8 cellular contexts compared by ENCODE assay signal in the genomic region with DNA sequence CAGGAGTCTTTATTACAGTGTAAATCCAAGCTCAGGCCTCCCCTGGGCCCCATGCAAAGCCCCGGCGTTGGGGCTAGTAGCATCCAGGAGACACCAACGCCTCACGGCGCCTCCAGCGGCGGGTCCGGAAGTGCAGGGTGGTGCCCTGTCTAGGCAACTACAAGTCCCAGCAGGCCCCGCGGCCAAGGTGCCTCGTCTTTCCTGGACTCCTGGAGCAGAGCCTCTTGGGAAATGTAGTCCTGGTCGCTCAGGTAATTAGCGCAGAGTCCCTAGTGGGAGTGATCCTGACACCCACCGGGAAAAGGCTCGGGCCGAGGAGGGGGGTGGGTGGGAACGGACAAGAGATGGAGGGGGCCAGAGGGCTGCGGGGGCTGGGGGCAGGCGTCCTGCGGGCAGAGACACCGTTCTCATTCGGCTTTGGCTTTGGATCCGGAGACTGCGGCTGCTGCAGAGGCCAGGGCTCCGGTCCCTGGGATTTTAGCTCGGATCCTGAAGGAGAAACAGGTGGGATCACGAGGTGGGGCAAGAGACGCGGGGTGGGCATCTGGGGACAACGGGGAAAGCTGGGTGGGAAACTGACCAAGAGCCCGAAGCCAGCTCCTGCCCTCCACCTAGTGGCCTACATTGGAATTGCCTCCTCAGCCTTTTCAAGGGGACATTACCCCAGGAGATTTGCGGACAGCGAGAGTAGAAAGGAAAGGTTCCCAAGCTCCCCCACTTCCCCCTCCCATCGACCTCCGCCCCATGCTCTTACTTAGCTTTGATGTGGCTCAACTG. TPM values are rescaled to one million over a fixed set of nuclear protein-coding genes. Genes with fewer than 3 reads are reported as not detected.
DNase-seq lines count a peak whose midpoint lies in the region; ATAC-seq and TF ChIP-seq lines count a peak whose summit lies in the region.

No MANE protein-coding gene starts in this region.

- ATAC-seq in GM21825 (IDR thresholded peaks at IDR 0.05; ENCODE audit: unreplicated experiment) (peak; percentile 90), natural killer cell (peak; percentile 98 to 100 (median 98))

- H3K36me3 Mint-ChIP-seq in activated T-helper 1 cell treated with anti-CD3 and anti-CD28 coated beads, Interleukin-12 subunit alpha, Interleukin-12 subunit beta, Interleukin-2, Interleukin-4 antibody, amounts not matched to agents 30 ng/mL and 10 ng/mL and 1 ng/mL, durations not matched to agents 14 hours and 24 hours and 36 hours (ENCODE audit: low read depth): no peaks in the 10 kb centered on the region
- no peaks in the 10 kb centered on the region for H3K36me3 Mint-ChIP-seq in natural killer cell

- peak overlapping the region; percentile 81 for H2AFZ ChIP-seq in fibroblast of lung (ENCODE audit: low read length)

- peaks cover 6% of the 10 kb centered on the region for H3K27me3 Mint-ChIP-seq in activated T-helper 1 cell treated with anti-CD3 and anti-CD28 coated beads, Interleukin-12 subunit alpha, Interleukin-12 subunit beta, Interleukin-2, Interleukin-4 antibody, amounts not matched to agents 30 ng/mL and 10 ng/mL and 1 ng/mL, durations not matched to agents 14 hours and 24 hours and 36 hours (ENCODE audit: insufficient read depth)
- H3K27me3 Mint-ChIP-seq in natural killer cell (ENCODE audit: low read depth in 2 of 2): no peaks in the 10 kb centered on the region

- H3K27ac ChIP-seq in Peyer's patch (peak overlapping the region; percentile 56 to 78 (median 76)), fibroblast of lung (ENCODE audit: insufficient read depth, low read length) (peak overlapping the region; percentile 32)

- H3K9me3 Mint-ChIP-seq in activated T-helper 1 cell treated with anti-CD3 and anti-CD28 coated beads, Interleukin-12 subunit alpha, Interleukin-12 subunit beta, Interleukin-2, Interleukin-4 antibody, amounts not matched to agents 30 ng/mL and 10 ng/mL and 1 ng/mL, durations not matched to agents 14 hours and 24 hours and 36 hours: no peaks in the 10 kb centered on the region
- H3K9me3 Mint-ChIP-seq in natural killer cell: no peaks in the 10 kb centered on the region

- peak overlapping the region; percentile 86 for H3K4me2 ChIP-seq in fibroblast of lung (ENCODE audit: extremely low read depth, insufficient read depth, low read length)

- peaks cover 6% of the 10 kb centered on the region for H3K4me1 Mint-ChIP-seq in activated T-helper 1 cell treated with anti-CD3 and anti-CD28 coated beads, Interleukin-12 subunit alpha, Interleukin-12 subunit beta, Interleukin-2, Interleukin-4 antibody, amounts not matched to agents 30 ng/mL and 10 ng/mL and 1 ng/mL, durations not matched to agents 14 hours and 24 hours and 36 hours (ENCODE audit: low read depth)
- H3K4me1 Mint-ChIP-seq in natural killer cell: peaks cover 0 to 10% of the 10 kb centered on the region in 2 donors

- no peaks in the 10 kb centered on the region for H4K20me1 ChIP-seq in fibroblast of lung (ENCODE audit: control insufficient read depth, extremely low read depth, insufficient read depth, low read length)

- peak; percentile 97 for DNase-seq in Daoy (ENCODE audit: low read depth)
- peak; percentile 95 to 96 for DNase-seq in Kasumi-1 (lab: John Stamatoyannopoulos, UW)
- peak; percentile 98 to 100 (median 99) for DNase-seq in Peyer's patch
- DNase-seq in activated T-helper 1 cell treated with anti-CD3 and anti-CD28 coated beads, Interleukin-12 subunit alpha, Interleukin-12 subunit beta, Interleukin-2, Interleukin-4 antibody, amounts not matched to agents 30 ng/mL and 10 ng/mL and 1 ng/mL, durations not matched to agents 14 hours and 24 hours and 36 hours (ENCODE audit: low spot score): peak; percentile 96
- peak; percentile 87 to 92 for DNase-seq in fibroblast of lung (ENCODE audit: low read depth in 2 of 2)
- DNase-seq in natural killer cell: peak; percentile 97
- peak; percentile 90 to 96 (median 94) for DNase-seq in stimulated activated naive CD4-positive, alpha-beta T cell (lab: John Stamatoyannopoulos, UW)

- H3K9me3 ChIP-seq in Peyer's patch (no peaks in the 10 kb centered on the region), fibroblast of lung (ENCODE audit: control insufficient read depth, insufficient read depth, low read depth, low read length) (no peaks in the 10 kb centered on the region)

- intact Hi-C loops in activated T-helper 1 cell treated with anti-CD3 and anti-CD28 coated beads, Interleukin-12 subunit alpha, Interleukin-12 subunit beta, Interleukin-2, Interleukin-4 antibody, amounts not matched to agents 30 ng/mL and 10 ng/mL and 1 ng/mL, durations not matched to agents 14 hours and 24 hours and 36 hours (cut with micrococcal nuclease): loop anchor here (1.0 to 5.0 kb wide), 5 partner anchors 8 to 233 kb away; a partner anchor contains a TSS
- intact Hi-C loops in natural killer cell (cut with micrococcal nuclease): no loop called here

- peak overlapping the region; percentile 58 to 88 (median 72) for H3K4me3 ChIP-seq in Peyer's patch
- H3K4me3 ChIP-seq in fibroblast of lung (replicated peaks in 1 of 4; ENCODE audit: control extremely low read depth in 1 of 4, insufficient read depth in 1 of 4, low read depth in 3 of 4, low read length in 4 of 4): peak overlapping the region; percentile 59 to 76 (median 65)

- no peaks in the 10 kb centered on the region for H3K27me3 ChIP-seq in Peyer's patch
- H3K27me3 ChIP-seq in fibroblast of lung (ENCODE audit: control insufficient read depth, insufficient read depth, low read length): no peaks in the 10 kb centered on the region

- TF ChIP-seq CTCF in Peyer's patch (IDR thresholded peaks at IDR 0.05) (peak; percentile 67 to 97 (median 92)), fibroblast of lung (conservative IDR thresholded peaks at IDR 0.05 in 1 of 2, IDR thresholded peaks at IDR 0.05 in 1 of 2; ENCODE audit: low read depth in 1 of 2, low read length in 2 of 2) (peak; percentile 94 to 98), natural killer cell (IDR thresholded peaks at IDR 0.05) (peak; percentile 85)

- H3K4me1 ChIP-seq in Peyer's patch (peaks cover 0 to 4% (median 0%) of the 10 kb centered on the region in 4 donors), fibroblast of lung (ENCODE audit: control insufficient read depth, extremely low read depth, insufficient read depth, low read length) (no peaks in the 10 kb centered on the region)

- no peaks in the 10 kb centered on the region for H3K36me3 ChIP-seq in Peyer's patch
- H3K36me3 ChIP-seq in fibroblast of lung (ENCODE audit: control insufficient read depth, insufficient read depth, low read length): no peaks in the 10 kb centered on the region

- H3K9ac ChIP-seq in fibroblast of lung (ENCODE audit: insufficient read depth, low read length): peak overlapping the region; percentile 57

- peak overlapping the region; percentile 79 for H3K27ac Mint-ChIP-seq in activated T-helper 1 cell treated with anti-CD3 and anti-CD28 coated beads, Interleukin-12 subunit alpha, Interleukin-12 subunit beta, Interleukin-2, Interleukin-4 antibody, amounts not matched to agents 30 ng/mL and 10 ng/mL and 1 ng/mL, durations not matched to agents 14 hours and 24 hours and 36 hours
- H3K27ac Mint-ChIP-seq in natural killer cell: peak overlapping the region; percentile 69 to 80

- H3K79me2 ChIP-seq in fibroblast of lung (ENCODE audit: control insufficient read depth, insufficient read depth, low read length): no peaks in the 10 kb centered on the region

- no peak for TF ChIP-seq POLR2A in Peyer's patch (IDR thresholded peaks at IDR 0.05)

- peak overlapping the region; percentile 87 for H3K4me3 Mint-ChIP-seq in activated T-helper 1 cell treated with anti-CD3 and anti-CD28 coated beads, Interleukin-12 subunit alpha, Interleukin-12 subunit beta, Interleukin-2, Interleukin-4 antibody, amounts not matched to agents 30 ng/mL and 10 ng/mL and 1 ng/mL, durations not matched to agents 14 hours and 24 hours and 36 hours
- H3K4me3 Mint-ChIP-seq in natural killer cell: peak overlapping the region; percentile 95

RNA-seq across cellular contexts. Expression of a gene that starts 11.4 kb away (rescaled TPM):
- 0.98 and 3.5 TPM in 2 replicates for total RNA-seq in Daoy (2014; rRNA removed; shearing (Covaris generic))
- 10 to 100 TPM in 1 of 4 donors, 1 to 10 TPM in 2, under 1 TPM in 1; 0.53 to 42.1 (median 4.3) TPM for total RNA-seq in Peyer's patch
- total RNA-seq in activated T-helper 1 cell treated with anti-CD3 and anti-CD28 coated beads, Interleukin-12 subunit alpha, Interleukin-12 subunit beta, Interleukin-2, Interleukin-4 antibody, amounts not matched to agents 30 ng/mL and 10 ng/mL and 1 ng/mL, durations not matched to agents 14 hours and 24 hours and 36 hours: 3.0 and 4.1 TPM in 2 replicates
- 5.1 and 7.9 TPM in 2 replicates for total RNA-seq in fibroblast of lung
- polyA plus RNA-seq in fibroblast of lung: 8.9 and 11.7 TPM in 2 replicates
- polyA plus RNA-seq in fibroblast of lung (2012): 19.8 and 23.8 TPM in 2 replicates
- 15.0 and 45.2 TPM in 2 replicates for polyA minus RNA-seq in fibroblast of lung (ENCODE audit: low replicate concordance)
- 1 to 10 TPM; 1.9 to 5.5 (median 3.0) TPM for total RNA-seq in natural killer cell

RNA-seq across cellular contexts. Expression of a gene that starts 12.8 kb away (rescaled TPM):
- 0.15 and 0.80 TPM in 2 replicates for total RNA-seq in Daoy (2014; rRNA removed; shearing (Covaris generic))
- total RNA-seq in Peyer's patch: 1 to 10 TPM in 2 of 4 donors, not detected in 2; 1.5 to 1.7 TPM
- total RNA-seq in activated T-helper 1 cell treated with anti-CD3 and anti-CD28 coated beads, Interleukin-12 subunit alpha, Interleukin-12 subunit beta, Interleukin-2, Interleukin-4 antibody, amounts not matched to agents 30 ng/mL and 10 ng/mL and 1 ng/mL, durations not matched to agents 14 hours and 24 hours and 36 hours: 1.0 and 1.3 TPM in 2 replicates
- 1.8 and 2.8 TPM in 2 replicates for total RNA-seq in fibroblast of lung
- polyA plus RNA-seq in fibroblast of lung: 2.3 and 2.6 TPM in 2 replicates
- 3.1 and 3.2 TPM in 2 replicates for polyA plus RNA-seq in fibroblast of lung (2012)
- polyA minus RNA-seq in fibroblast of lung (ENCODE audit: low replicate concordance): not detected in 2 replicates
- total RNA-seq in natural killer cell: 1 to 10 TPM; 5.1 to 8.3 (median 6.8) TPM

RNA-seq across cellular contexts. Expression of a gene that starts 17.7 kb away (rescaled TPM):
- 0.80 and 0.83 TPM in 2 replicates for total RNA-seq in Daoy (2014; rRNA removed; shearing (Covaris generic))
- total RNA-seq in Peyer's patch (10 to 100 TPM in 2 of 4 donors, 1 to 10 TPM in 1, under 1 TPM in 1; 0.85 to 56.1 (median 9.6) TPM), fibroblast of lung (9.5 and 24.9 TPM in 2 replicates), natural killer cell (1,000 to 10,000 TPM in 2 of 3 donors, 100 to 1,000 TPM in 1; 784 to 1,837 (median 1,121) TPM)
- total RNA-seq in activated T-helper 1 cell treated with anti-CD3 and anti-CD28 coated beads, Interleukin-12 subunit alpha, Interleukin-12 subunit beta, Interleukin-2, Interleukin-4 antibody, amounts not matched to agents 30 ng/mL and 10 ng/mL and 1 ng/mL, durations not matched to agents 14 hours and 24 hours and 36 hours: 16.8 and 17.2 TPM in 2 replicates
- 2.8 and 48.6 TPM in 2 replicates for polyA plus RNA-seq in fibroblast of lung
- 4.6 and 43.1 TPM in 2 replicates for polyA plus RNA-seq in fibroblast of lung (2012)
- 20.3 and 218 TPM in 2 replicates for polyA minus RNA-seq in fibroblast of lung (ENCODE audit: low replicate concordance)

RNA-seq across cellular contexts. Expression of a gene that starts 21.8 kb away (rescaled TPM):
- 121 and 175 TPM in 2 replicates for total RNA-seq in Daoy (2014; rRNA removed; shearing (Covaris generic))
- total RNA-seq in Peyer's patch (100 to 1,000 TPM in 3 of 4 donors, 10 to 100 TPM in 1; 81.7 to 123 (median 112) TPM), fibroblast of lung (33.1 and 40.3 TPM in 2 replicates), natural killer cell (100 to 1,000 TPM; 192 to 244 (median 237) TPM)
- 234 and 235 TPM in 2 replicates for total RNA-seq in activated T-helper 1 cell treated with anti-CD3 and anti-CD28 coated beads, Interleukin-12 subunit alpha, Interleukin-12 subunit beta, Interleukin-2, Interleukin-4 antibody, amounts not matched to agents 30 ng/mL and 10 ng/mL and 1 ng/mL, durations not matched to agents 14 hours and 24 hours and 36 hours
- polyA plus RNA-seq in fibroblast of lung: 62.3 and 67.9 TPM in 2 replicates
- 74.5 and 87.1 TPM in 2 replicates for polyA plus RNA-seq in fibroblast of lung (2012)
- polyA minus RNA-seq in fibroblast of lung (ENCODE audit: low replicate concordance): 70.0 and 82.2 TPM in 2 replicates

Comparison
In these comparisons a context has a peak if more than half of its experiments do, and no peak if none do; other contexts are left out.
1. Peak in every context shown above with its lines: DNase-seq, ATAC-seq, H3K4me3 ChIP-seq and H3K27ac ChIP-seq.
2. RNA of a gene that starts 17.7 kb away (total RNA-seq): 784 to 1,837 TPM in natural killer cell; 9.5 to 24.9 TPM in fibroblast of lung, 16.8 to 17.2 TPM in activated T-helper 1 cell treated with anti-CD3 and anti-CD28 coated beads, Interleukin-12 subunit alpha, Interleukin-12 subunit beta, Interleukin-2, Interleukin-4 antibody, amounts not matched to agents 30 ng/mL and 10 ng/mL and 1 ng/mL, durations not matched to agents 14 hours and 24 hours and 36 hours, 0.85 to 56.1 TPM in Peyer's patch and 0.80 to 0.83 TPM in Daoy; every median in the first group is over 10 times any median in the second.